ENCODE assay signal across 12 cellular contexts in genomic region chr1:226310637-226311195, GRCh38. TPM values are rescaled to one million over a fixed set of nuclear protein-coding genes. Genes with fewer than 3 reads are reported as not detected.
DNase-seq lines count a peak whose midpoint lies in the region; ATAC-seq and TF ChIP-seq lines count a peak whose summit lies in the region.
"Had no signal": no experiment of that assay in that cellular context is flagged by ENCODE, and none has a peak within 500 bp of the region (broad histone marks: within the 10 kb centered on the region; RNA-seq: fewer than 3 reads in every experiment).

No MANE protein-coding gene starts in this region.

- H3K9me2 ChIP-seq in HCT116 (ENCODE audit: insufficient read depth): no peaks in the 10 kb centered on the region

- H3K36me3 ChIP-seq in CD4-positive, CD25-positive, alpha-beta regulatory T cell (ENCODE audit: control insufficient read depth, insufficient read depth, low read length): no peaks in the 10 kb centered on the region
- H3K36me3 ChIP-seq in HCT116 (ENCODE audit: control insufficient read depth in 1 of 2, insufficient read depth in 2 of 2, low read length in 2 of 2): no peaks in the 10 kb centered on the region
- H3K36me3 ChIP-seq in mucosa of rectum (ENCODE audit: control insufficient read depth in 2 of 2, insufficient read depth in 2 of 2, low read length in 2 of 2): no peaks in the 10 kb centered on the region

- POLR2A ChIA-PET in HCT116 (lab: Charles Lee) (no interaction called here), WTC11 (lab: Charles Lee) (no interaction called here)

- peak overlapping the region; percentile 96 for H3K4me2 ChIP-seq in HCT116 (ENCODE audit: low read length)

- H3K27ac ChIP-seq in CD4-positive, CD25-positive, alpha-beta regulatory T cell (ENCODE audit: insufficient read depth, low read length, poor library complexity, severe bottlenecking): no peak overlapping the region
- H3K27ac ChIP-seq in HCT116 (ENCODE audit: low read depth, low read length) (no peak overlapping the region), mucosa of rectum (ENCODE audit: low read depth in 2 of 2, low read length in 2 of 2) (peak overlapping the region; percentile 35 to 54)
- H3K27ac ChIP-seq: SK-N-MC had no signal

- no peak for TF ChIP-seq CTCF in HCT116 (IDR thresholded peaks at IDR 0.05 in 2 of 3, conservative IDR thresholded peaks at IDR 0.05 in 1 of 3; ENCODE audit: borderline replicate concordance in 1 of 3, insufficient read depth in 1 of 3, low read depth in 2 of 3, low read length in 2 of 3)
- TF ChIP-seq CTCF in WTC11 (IDR thresholded peaks at IDR 0.05): no peak

- peaks cover 28% of the 10 kb centered on the region for H3K27me3 Mint-ChIP-seq in CD4-positive, CD25-positive, alpha-beta regulatory T cell
- H3K27me3 Mint-ChIP-seq in WTC11 (ENCODE audit: low read depth): peaks cover 22% of the 10 kb centered on the region

- no peak overlapping the region for H2AFZ ChIP-seq in HCT116 (ENCODE audit: low read depth, low read length, poor library complexity, severe bottlenecking)

- TF ChIP-seq POLR2A in HCT116 (IDR thresholded peaks at IDR 0.05; ENCODE audit: borderline replicate concordance, extremely low read depth, insufficient read depth, insufficient read length): no peak

- no peak for DNase-seq in CD4-positive, CD25-positive, alpha-beta regulatory T cell
- DNase-seq in HCT116 (ENCODE audit: low read depth, low spot score) (no peak), SW480 (ENCODE audit: low spot score) (peak; percentile 21), NOMO-1 treated with DMSO at 0.1 percent for 48 hours (lab: John Stamatoyannopoulos, UW; ENCODE audit: unreplicated experiment) (no peak), WTC11 (ENCODE audit: low spot score) (no peak), NCI-H526 treated with DMSO at 0.1 percent for 48 hours (lab: John Stamatoyannopoulos, UW) (no peak)
- DNase-seq: activated CD4-positive, CD25-positive, alpha-beta regulatory T cell treated with anti-CD3 and anti-CD28 coated beads, Interleukin-2, amount 50 U/mL, for 72 hours; activated effector memory CD4-positive, alpha-beta T cell treated with Interleukin-2 at 50 U/mL for 16 hours; NCI-H510A treated with DMSO at 0.1 percent for 48 hours had no signal

- H3K27me3 ChIP-seq in CD4-positive, CD25-positive, alpha-beta regulatory T cell (ENCODE audit: control insufficient read depth, insufficient read depth, low read length): peaks cover 13% of the 10 kb centered on the region
- H3K27me3 ChIP-seq in HCT116 (ENCODE audit: insufficient read depth, low read length) (no peaks in the 10 kb centered on the region), mucosa of rectum (ENCODE audit: control insufficient read depth in 2 of 2, insufficient read depth in 2 of 2, low read length in 2 of 2) (no peaks in the 10 kb centered on the region)

- no peaks in the 10 kb centered on the region for H3K36me3 Mint-ChIP-seq in CD4-positive, CD25-positive, alpha-beta regulatory T cell
- H3K36me3 Mint-ChIP-seq in WTC11: no peaks in the 10 kb centered on the region

- RAD21 ChIA-PET in HCT116 (lab: Charles Lee; ENCODE audit: low non-redundant PET in 1 of 2, low total read pairs in 2 of 2, uncharacterized antibody in 2 of 2, unreplicated experiment in 2 of 2): no interaction called here

- no peak overlapping the region for H3K4me3 ChIP-seq in CD4-positive, CD25-positive, alpha-beta regulatory T cell (ENCODE audit: low read depth, low read length)
- no peak overlapping the region for H3K4me3 ChIP-seq in HCT116 (replicated peaks in 1 of 2; ENCODE audit: low read depth in 1 of 2, low read length in 2 of 2)
- H3K4me3 ChIP-seq in mucosa of rectum (ENCODE audit: low read length in 2 of 2): no peak overlapping the region

- peaks cover 7 to 32% (median 13%) of the 10 kb centered on the region in 4 donors for H3K4me1 Mint-ChIP-seq in CD4-positive, CD25-positive, alpha-beta regulatory T cell
- H3K4me1 Mint-ChIP-seq in WTC11: peaks cover 21% of the 10 kb centered on the region

- BruUV-seq in HCT116 (replicated peaks; lab: Mats Ljungman, UMichigan): no TSS peak

- no peak for ATAC-seq in CD4-positive, CD25-positive, alpha-beta regulatory T cell (ENCODE audit: low read depth in 2 of 2)
- no peak for ATAC-seq in HCT116
- ATAC-seq in HG02840 (IDR thresholded peaks at IDR 0.05; ENCODE audit: low FRiP score, unreplicated experiment): no peak
- ATAC-seq in WTC11: no peak

- no peaks in the 10 kb centered on the region for H4K20me1 ChIP-seq in HCT116 (ENCODE audit: insufficient read depth)

- H3K79me2 ChIP-seq in HCT116 (ENCODE audit: insufficient read depth, low read length): peaks cover 32% of the 10 kb centered on the region

- H3K27ac Mint-ChIP-seq in CD4-positive, CD25-positive, alpha-beta regulatory T cell: no peak overlapping the region
- no peak overlapping the region for H3K27ac Mint-ChIP-seq in WTC11

- H3K4me3 Mint-ChIP-seq in CD4-positive, CD25-positive, alpha-beta regulatory T cell: peak overlapping the region; percentile 33 to 94 (median 82)
- no peak overlapping the region for H3K4me3 Mint-ChIP-seq in WTC11

- CTCF ChIA-PET in HCT116 (lab: Charles Lee) (interaction anchor here (1.1 kb wide), 1 partner anchor 185 kb away, joined by 3 read pairs; no protein-coding TSS in a partner anchor), WTC11 (lab: Charles Lee) (interaction anchor here (0.8 to 3.2 kb wide), 8 partner anchors 8 to 185 kb away, joined by 3 to 19 read pairs (median 4); partner anchors contain the start of gene PARP1)

- H3K9me3 Mint-ChIP-seq in CD4-positive, CD25-positive, alpha-beta regulatory T cell: no peaks in the 10 kb centered on the region
- no peaks in the 10 kb centered on the region; the same call in 1 of the 2 replicates for H3K9me3 Mint-ChIP-seq in WTC11

- intact Hi-C loops in HCT116 (cut with micrococcal nuclease): no loop called here

- TF ChIP-seq RAD21 in HCT116 (IDR thresholded peaks at IDR 0.05; ENCODE audit: low read depth): no peak

- H3K4me1 ChIP-seq in CD4-positive, CD25-positive, alpha-beta regulatory T cell (ENCODE audit: control insufficient read depth, insufficient read depth, low read length, poor library complexity, severe bottlenecking): peaks cover 16% of the 10 kb centered on the region
- peaks cover 14 to 26% of the 10 kb centered on the region in 2 experiments for H3K4me1 ChIP-seq in HCT116 (ENCODE audit: control insufficient read depth in 1 of 2, insufficient read depth in 2 of 2, low read length in 2 of 2)
- H3K4me1 ChIP-seq in mucosa of rectum (ENCODE audit: control insufficient read depth in 2 of 2, insufficient read depth in 2 of 2, low read length in 2 of 2): peaks cover 12 to 24% of the 10 kb centered on the region in 2 donors

- H3K9ac ChIP-seq in HCT116 (ENCODE audit: low read length): no peak overlapping the region
- peak overlapping the region in 1 of 2 donors; percentile 3 for H3K9ac ChIP-seq in mucosa of rectum (ENCODE audit: low read depth in 1 of 2, low read length in 2 of 2)

- no peaks in the 10 kb centered on the region for H3K9me3 ChIP-seq in CD4-positive, CD25-positive, alpha-beta regulatory T cell (ENCODE audit: control insufficient read depth in 2 of 2, low read length in 2 of 2)
- H3K9me3 ChIP-seq in HCT116 (ENCODE audit: control insufficient read depth in 1 of 2, insufficient read depth in 1 of 2, low read depth in 1 of 2, low read length in 2 of 2): no peaks in the 10 kb centered on the region
- H3K9me3 ChIP-seq in mucosa of rectum (ENCODE audit: control insufficient read depth in 2 of 2, low read length in 2 of 2): no peaks in the 10 kb centered on the region

TF ChIP-seq in HCT116, 20 proteins besides CTCF, POLR2A, EP300 and RAD21:
- TF ChIP-seq, protein P1, sequence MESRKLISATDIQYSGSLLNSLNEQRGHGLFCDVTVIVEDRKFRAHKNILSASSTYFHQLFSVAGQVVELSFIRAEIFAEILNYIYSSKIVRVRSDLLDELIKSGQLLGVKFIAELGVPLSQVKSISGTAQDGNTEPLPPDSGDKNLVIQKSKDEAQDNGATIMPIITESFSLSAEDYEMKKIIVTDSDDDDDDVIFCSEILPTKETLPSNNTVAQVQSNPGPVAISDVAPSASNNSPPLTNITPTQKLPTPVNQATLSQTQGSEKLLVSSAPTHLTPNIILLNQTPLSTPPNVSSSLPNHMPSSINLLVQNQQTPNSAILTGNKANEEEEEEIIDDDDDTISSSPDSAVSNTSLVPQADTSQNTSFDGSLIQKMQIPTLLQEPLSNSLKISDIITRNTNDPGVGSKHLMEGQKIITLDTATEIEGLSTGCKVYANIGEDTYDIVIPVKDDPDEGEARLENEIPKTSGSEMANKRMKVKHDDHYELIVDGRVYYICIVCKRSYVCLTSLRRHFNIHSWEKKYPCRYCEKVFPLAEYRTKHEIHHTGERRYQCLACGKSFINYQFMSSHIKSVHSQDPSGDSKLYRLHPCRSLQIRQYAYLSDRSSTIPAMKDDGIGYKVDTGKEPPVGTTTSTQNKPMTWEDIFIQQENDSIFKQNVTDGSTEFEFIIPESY (IDR thresholded peaks at IDR 0.05; ENCODE audit: extremely low read depth, insufficient replicate concordance, low read length): no peak
- TF ChIP-seq, protein P2, sequence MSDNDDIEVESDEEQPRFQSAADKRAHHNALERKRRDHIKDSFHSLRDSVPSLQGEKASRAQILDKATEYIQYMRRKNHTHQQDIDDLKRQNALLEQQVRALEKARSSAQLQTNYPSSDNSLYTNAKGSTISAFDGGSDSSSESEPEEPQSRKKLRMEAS (IDR thresholded peaks at IDR 0.05): peak; percentile 35; the same call in 1 of the 2 replicates

TF ChIP-seq in WTC11, 78 proteins besides CTCF, POLR2A, EP300 and RAD21:
- TF ChIP-seq ZNF317 (CRISPR knock-in tag; IDR thresholded peaks at IDR 0.05; ENCODE audit: borderline replicate concordance, low read depth) (no peak), SMAD4 (CRISPR knock-in tag; IDR thresholded peaks at IDR 0.05) (no peak)

RNA-seq across cellular contexts. Expression of gene LIN9, which starts 1.8 kb away (rescaled TPM):
- 3.3 TPM for total RNA-seq in CD4-positive, CD25-positive, alpha-beta regulatory T cell
- 1 to 10 TPM; 3.1 to 6.7 (median 4.3) TPM for polyA plus RNA-seq in CD4-positive, CD25-positive, alpha-beta regulatory T cell
- total RNA-seq in HCT116 (2021; ENCODE audit: unreplicated experiment) (9.3 TPM), WTC11 (2021) (10.4 to 15.7 TPM (median 10.7 TPM) in 3 replicates)
- polyA plus RNA-seq in HCT116 (2012): 1.9 and 2.6 TPM in 2 replicates

Comparison
In these comparisons a context has a peak if more than half of its experiments do, and no peak if none do; other contexts are left out.
1. H3K27ac ChIP-seq: peak in mucosa of rectum (2 of 2); none in CD4-positive, CD25-positive, alpha-beta regulatory T cell (single experiment) and HCT116 (single experiment).